In genomic region chr3:10010546-10011465, GRCh38 we compare ENCODE assay signal across 8 cellular contexts. TPM values are rescaled to one million over a fixed set of nuclear protein-coding genes. Genes with fewer than 3 reads are reported as not detected.
DNase-seq lines count a peak whose midpoint lies in the region; ATAC-seq and TF ChIP-seq lines count a peak whose summit lies in the region.

No MANE protein-coding gene starts in this region.

- H3K27me3 ChIP-seq in SU-DHL-6 (ENCODE audit: low read length) (no peaks in the 10 kb centered on the region), cardiac muscle cell (no peaks in the 10 kb centered on the region), parathyroid adenoma (ENCODE audit: control insufficient read depth, insufficient read depth, low read length) (no peaks in the 10 kb centered on the region), thyroid gland (no peaks in the 10 kb centered on the region)

- H3K79me2 ChIP-seq in SU-DHL-6 (ENCODE audit: insufficient read depth, low read length) (no peaks in the 10 kb centered on the region), parathyroid adenoma (no peaks in the 10 kb centered on the region)

- no peaks in the 10 kb centered on the region for H3F3A ChIP-seq in SU-DHL-6 (ENCODE audit: insufficient read depth)

- H4K20me1 ChIP-seq in SU-DHL-6 (ENCODE audit: low read depth, low read length): no peaks in the 10 kb centered on the region

- no peaks in the 10 kb centered on the region for H3K9me3 ChIP-seq in SU-DHL-6 (ENCODE audit: insufficient read depth, low read length)
- H3K9me3 ChIP-seq in cardiac muscle cell (ENCODE audit: low read depth): no peaks in the 10 kb centered on the region
- no peaks in the 10 kb centered on the region for H3K9me3 ChIP-seq in parathyroid adenoma (ENCODE audit: control insufficient read depth, low read length)
- no peaks in the 10 kb centered on the region for H3K9me3 ChIP-seq in thyroid gland

- peak overlapping the region; percentile 65 for H3K4me2 ChIP-seq in SU-DHL-6 (ENCODE audit: low read depth, low read length, poor library complexity, severe bottlenecking)
- peak overlapping the region; percentile 97 for H3K4me2 ChIP-seq in parathyroid adenoma (ENCODE audit: low read length)

- intact Hi-C loops in thyroid gland (cut with DNase I): no loop called here

- H2AFZ ChIP-seq in SU-DHL-6 (ENCODE audit: low read depth, low read length, severe bottlenecking) (peak overlapping the region; percentile 54), parathyroid adenoma (peak overlapping the region; percentile 90)

- H3K36me3 ChIP-seq in SU-DHL-6 (ENCODE audit: low read length): no peaks in the 10 kb centered on the region
- no peaks in the 10 kb centered on the region for H3K36me3 ChIP-seq in cardiac muscle cell
- H3K36me3 ChIP-seq in parathyroid adenoma (ENCODE audit: control insufficient read depth, insufficient read depth, low read length): no peaks in the 10 kb centered on the region
- no peaks in the 10 kb centered on the region for H3K36me3 ChIP-seq in thyroid gland

- peak; percentile 94 for ATAC-seq in HG02588 (IDR thresholded peaks at IDR 0.05; ENCODE audit: unreplicated experiment)

- DNase-seq in GM12864 (ENCODE audit: low read depth) (peak; percentile 50), NCI-H1092 treated with DMSO at 0.1 percent for 48 hours (lab: John Stamatoyannopoulos, UW) (peak; percentile 73), cardiac muscle cell (ENCODE audit: low read depth in 1 of 2, low spot score in 1 of 2) (peak; percentile 95 to 97), thyroid gland (peak; percentile 98)
- DNase-seq in activated naive CD8-positive, alpha-beta T cell treated with anti-CD3 and anti-CD28 coated beads, Interleukin-2, amount 50 U/mL, for 16 hours (ENCODE audit: low read depth, low spot score): peak; percentile 36

- H3K4me3 ChIP-seq in GM12864 (ENCODE audit: low read depth, low read length) (peak overlapping the region; percentile 64), SU-DHL-6 (ENCODE audit: insufficient read depth, low read length, poor library complexity, severe bottlenecking) (peak overlapping the region; percentile 56), cardiac muscle cell (peak overlapping the region; percentile 57), parathyroid adenoma (ENCODE audit: low read depth, low read length) (peak overlapping the region; percentile 65), thyroid gland (replicated peaks in 1 of 3) (peak overlapping the region; percentile 12 to 52 (median 40))

- 3 to 4% methylated on average over 6 to 16 of the region's 60 CpGs for whole genome bisulfite sequencing in thyroid gland, 2 donors

- H3K9ac ChIP-seq in SU-DHL-6 (ENCODE audit: low read length) (peak overlapping the region; percentile 58), parathyroid adenoma (no peak overlapping the region)

- H3K27ac ChIP-seq in SU-DHL-6 (ENCODE audit: low read depth, low read length): no peak overlapping the region
- H3K27ac ChIP-seq in cardiac muscle cell: no peak overlapping the region
- peak overlapping the region; percentile 17 for H3K27ac ChIP-seq in parathyroid adenoma
- peak overlapping the region; percentile 62 to 87 (median 67) for H3K27ac ChIP-seq in thyroid gland

- TF ChIP-seq CTCF in GM12864 (IDR thresholded peaks at IDR 0.05; ENCODE audit: low read depth, low read length, missing control alignments) (no peak), SU-DHL-6 (IDR thresholded peaks at IDR 0.05; ENCODE audit: insufficient read depth, low read length, poor library complexity, severe bottlenecking) (no peak), cardiac muscle cell (IDR thresholded peaks at IDR 0.05; ENCODE audit: low read depth, low read length) (no peak), parathyroid adenoma (IDR thresholded peaks at IDR 0.05) (no peak), thyroid gland (IDR thresholded peaks at IDR 0.05) (no peak)

- peak; percentile 17 to 79 for TF ChIP-seq POLR2A in thyroid gland (IDR thresholded peaks at IDR 0.05)

- no peaks in the 10 kb centered on the region for H3K9me2 ChIP-seq in SU-DHL-6 (replicated peaks; ENCODE audit: insufficient read depth, low read length)

- H3K4me1 ChIP-seq in cardiac muscle cell (ENCODE audit: low read depth): peaks cover 14% of the 10 kb centered on the region
- H3K4me1 ChIP-seq in parathyroid adenoma: peaks cover 10% of the 10 kb centered on the region
- peaks cover 36 to 61% of the 10 kb centered on the region in 2 donors for H3K4me1 ChIP-seq in thyroid gland

RNA-seq across cellular contexts. Expression of gene FANCD2, which starts 15.4 kb away (rescaled TPM):
- total RNA-seq in cardiac muscle cell (14.8 and 84.3 TPM in 2 replicates), thyroid gland (1 to 10 TPM; 2.0 to 7.9 (median 4.4) TPM)
- polyA plus RNA-seq in cardiac muscle cell: 10.9 and 23.5 TPM in 2 replicates

RNA-seq across cellular contexts. Expression of gene EMC3, which starts 24.2 kb away (rescaled TPM):
- total RNA-seq in cardiac muscle cell: 40.3 and 40.8 TPM in 2 replicates
- 98.5 and 102 TPM in 2 replicates for polyA plus RNA-seq in cardiac muscle cell
- 100 to 1,000 TPM in 2 of 4 donors, 10 to 100 TPM in 2; 53.1 to 160 (median 117) TPM for total RNA-seq in thyroid gland

RNA-seq across cellular contexts. Expression of gene PRRT3, which starts 58.6 kb away (rescaled TPM):
- total RNA-seq in cardiac muscle cell (9.8 and 11.0 TPM in 2 replicates), thyroid gland (1 to 10 TPM; 2.8 to 8.5 (median 6.6) TPM)
- polyA plus RNA-seq in cardiac muscle cell: 13.6 TPM in 2 replicates

Comparison
In these comparisons a context has a peak if more than half of its experiments do, and no peak if none do; other contexts are left out.
1. DNase-seq: peak in every context shown above with its lines; median percentile 98 in thyroid gland; 96 in cardiac muscle cell; 73 in NCI-H1092 treated with DMSO at 0.1 percent for 48 hours; 50 in GM12864; 36 in activated naive CD8-positive, alpha-beta T cell treated with anti-CD3 and anti-CD28 coated beads, Interleukin-2, amount 50 U/mL, for 16 hours.
2. H3K27ac ChIP-seq: peak in parathyroid adenoma (single experiment) and thyroid gland (3 of 3); none in SU-DHL-6 (single experiment) and cardiac muscle cell (single experiment).
3. Peak in every context shown above with its lines, with median percentiles within 50 percentile points of each other: H3K4me3 ChIP-seq.